11 cellular contexts compared by ENCODE assay signal in genomic region chr1:31787261-31787660, GRCh38. TPM values are rescaled to one million over a fixed set of nuclear protein-coding genes. Genes with fewer than 3 reads are reported as not detected.
A peak's percentile ranks its signal among the peaks of the same experiment; 100 is the strongest.
DNase-seq lines count a peak whose midpoint lies in the region; ATAC-seq and TF ChIP-seq lines count a peak whose summit lies in the region.
"Had no signal": no experiment of that assay in that cellular context is flagged by ENCODE, and none has a peak within 500 bp of the region (broad histone marks: within the 10 kb centered on the region; RNA-seq: fewer than 3 reads in every experiment).

No MANE protein-coding gene starts in this region.

- H3K9me3 ChIP-seq in DOHH2 (ENCODE audit: control insufficient read depth, insufficient read depth, low read length), result no peaks in the 10 kb centered on the region
- no peaks in the 10 kb centered on the region for H3K9me3 ChIP-seq in naive thymus-derived CD4-positive, alpha-beta T cell (ENCODE audit: control insufficient read depth in 2 of 3, low read length in 3 of 3)

- peak overlapping the region in 9 of 10 donors; percentile 81 to 93 (median 91) for H3K4me3 Mint-ChIP-seq in naive thymus-derived CD4-positive, alpha-beta T cell

- H4K20me1 ChIP-seq in DOHH2 (ENCODE audit: control insufficient read depth, insufficient read depth, low read depth, low read length), result no peaks in the 10 kb centered on the region

- no peaks in the 10 kb centered on the region for H3K79me2 ChIP-seq in DOHH2 (ENCODE audit: control insufficient read depth, low read length)
- H3K79me2 ChIP-seq: hepatocyte had no signal

- H3K4me1 Mint-ChIP-seq in naive thymus-derived CD4-positive, alpha-beta T cell, result peaks cover 7 to 17% (median 9%) of the 10 kb centered on the region in 7 donors

- no peaks in the 10 kb centered on the region for H3K36me3 Mint-ChIP-seq in naive thymus-derived CD4-positive, alpha-beta T cell

- no peaks in the 10 kb centered on the region for H3K9me2 ChIP-seq in DOHH2 (replicated peaks; ENCODE audit: control insufficient read depth, low read length)

- H3K36me3 ChIP-seq in DOHH2 (ENCODE audit: control insufficient read depth, low read length), result no peaks in the 10 kb centered on the region
- H3K36me3 ChIP-seq in naive thymus-derived CD4-positive, alpha-beta T cell (ENCODE audit: control insufficient read depth in 2 of 3, insufficient read depth in 3 of 3, low read length in 3 of 3), result no peaks in the 10 kb centered on the region

- H3K4me2 ChIP-seq in DOHH2 (ENCODE audit: low read length), result peak overlapping the region; percentile 99

- H3F3A ChIP-seq in DOHH2 (ENCODE audit: control insufficient read depth, insufficient read depth), result peaks cover 6% of the 10 kb centered on the region; the same call in 1 of the 2 replicates

- peaks cover 6% of the 10 kb centered on the region for H3K27me3 ChIP-seq in DOHH2 (ENCODE audit: control insufficient read depth, low read length)
- H3K27me3 ChIP-seq in naive thymus-derived CD4-positive, alpha-beta T cell (ENCODE audit: control insufficient read depth in 2 of 2, insufficient read depth in 2 of 2, low read length in 2 of 2), result no peaks in the 10 kb centered on the region
- H3K27me3 ChIP-seq: hepatocyte had no signal

- no peak for ATAC-seq in naive thymus-derived CD4-positive, alpha-beta T cell
- ATAC-seq in HG03196 (IDR thresholded peaks at IDR 0.05; ENCODE audit: unreplicated experiment), result no peak

- H3K27ac ChIP-seq in C4-2B (peak overlapping the region; percentile 95), DOHH2 (ENCODE audit: low read depth, low read length) (no peak overlapping the region), angular gyrus (ENCODE audit: low read depth, low read length) (peak overlapping the region; percentile 97)
- H3K27ac ChIP-seq in naive thymus-derived CD4-positive, alpha-beta T cell (ENCODE audit: low read depth, low read length), result no peak overlapping the region
- H3K27ac ChIP-seq: hepatocyte had no signal

- H3K9me3 Mint-ChIP-seq in naive thymus-derived CD4-positive, alpha-beta T cell, result no peaks in the 10 kb centered on the region

- CTCF ChIA-PET in naive thymus-derived CD4-positive, alpha-beta T cell (lab: Charles Lee), result interaction anchor here (0.7 to 6.4 kb wide), 2 partner anchors 124 to 177 kb away, joined by 3 to 70 read pairs; no protein-coding TSS in a partner anchor

- peak overlapping the region in 8 of 9 donors; percentile 86 to 94 (median 93) for H3K27ac Mint-ChIP-seq in naive thymus-derived CD4-positive, alpha-beta T cell

- no peak for TF ChIP-seq CTCF in C4-2B (conservative IDR thresholded peaks at IDR 0.05)
- no peak for TF ChIP-seq CTCF in DOHH2 (IDR thresholded peaks at IDR 0.05; ENCODE audit: low read depth, low read length, poor library complexity, severe bottlenecking)

- H3K4me1 ChIP-seq in DOHH2 (ENCODE audit: control insufficient read depth, low read length), result peaks cover 47% of the 10 kb centered on the region
- H3K4me1 ChIP-seq in naive thymus-derived CD4-positive, alpha-beta T cell (ENCODE audit: control insufficient read depth in 2 of 2, insufficient read depth in 2 of 2, low read length in 2 of 2), result peaks cover 3 to 5% of the 10 kb centered on the region in 2 donors

- DNase-seq in naive thymus-derived CD4-positive, alpha-beta T cell, result no peak
- DNase-seq in RPMI8226 (no peak), superior temporal gyrus (ENCODE audit: extremely low spot score) (no peak)
- no peak for DNase-seq in effector CD4-positive, alpha-beta T cell
- DNase-seq: DND-41, NCI-H1436 treated with DMSO at 0.1 percent for 48 hours had no signal

- POLR2A ChIA-PET in naive thymus-derived CD4-positive, alpha-beta T cell (lab: Charles Lee), result no interaction called here

- H3K4me3 ChIP-seq in DOHH2 (ENCODE audit: low read length), result no peak overlapping the region
- no peak overlapping the region for H3K4me3 ChIP-seq in naive thymus-derived CD4-positive, alpha-beta T cell (ENCODE audit: low read length)
- H3K4me3 ChIP-seq: hepatocyte had no signal

- peaks cover 0 to 5% (median 0%) of the 10 kb centered on the region in 5 donors for H3K27me3 Mint-ChIP-seq in naive thymus-derived CD4-positive, alpha-beta T cell

- intact Hi-C loops in naive thymus-derived CD4-positive, alpha-beta T cell (cut with micrococcal nuclease), result loop anchor here in 1 of 2 donors (5.0 kb wide), 1 partner anchor 630 kb away; no protein-coding TSS in a partner anchor

RNA-seq across cellular contexts. Expression of gene ADGRB2, which starts 23.1 kb away (rescaled TPM):
- total RNA-seq in naive thymus-derived CD4-positive, alpha-beta T cell, result 1 to 10 TPM in 1 of 5 experiments, under 1 TPM in 4; 0.11 to 4.3 (median 0.43) TPM
- polyA plus RNA-seq in naive thymus-derived CD4-positive, alpha-beta T cell, result not detected

RNA-seq across cellular contexts. Expression of gene SPOCD1, which starts 28.6 kb away (rescaled TPM):
- under 1 TPM in 2 of 5 experiments, not detected in 3; 0.21 to 0.38 TPM for total RNA-seq in naive thymus-derived CD4-positive, alpha-beta T cell
- polyA plus RNA-seq in naive thymus-derived CD4-positive, alpha-beta T cell, result not detected

Comparison
In these comparisons a context has a peak if more than half of its experiments do, and no peak if none do; other contexts are left out.
1. H3K27ac ChIP-seq: peak in C4-2B (single experiment) and angular gyrus (single experiment); none in DOHH2 (single experiment) and naive thymus-derived CD4-positive, alpha-beta T cell (single experiment).